In genomic region chr17:44829558-44830358, GRCh38 we compare ENCODE assay signal across 8 cellular contexts. TPM values are rescaled to one million over a fixed set of nuclear protein-coding genes. Genes with fewer than 3 reads are reported as not detected.
DNase-seq lines count a peak whose midpoint lies in the region; ATAC-seq, FAIRE-seq and TF ChIP-seq lines count a peak whose summit lies in the region.

Gene GJC1 (minus strand): TSS chr17:44830287. CDS start chr17:44805817, 24,470 bp downstream.

- H3K27ac Mint-ChIP-seq in activated T-cell treated with anti-CD3 and anti-CD28 coated beads, Interleukin-2, amount 50 U/mL, for 72 hours, result peak within 1 kb of the TSS; percentile 63

- H3K4me1 ChIP-seq in pancreas, result peaks cover 0 to 4% (median 0%) of the 10 kb centered on the region in 3 donors

- in situ Hi-C loops in G401 (cut with HindIII; ENCODE audit: low sequenced_read_pairs), result no loop called here

- DNase-seq in G401 (ENCODE audit: low spot score) (peak; percentile 20), MG63 (peak; percentile 77), head of caudate nucleus (peak in 24 of 42 donors; percentile 4 to 60 (median 22)), pancreas (peak in 2 of 6 donors; percentile 63 to 66), amygdala (lab: John Stamatoyannopoulos, UW) (no peak), GDM1 (lab: John Stamatoyannopoulos, UW) (no peak)
- peak; percentile 34 to 49 for DNase-seq in activated T-cell treated with anti-CD3 and anti-CD28 coated beads, Interleukin-2, amount 50 U/mL, for 72 hours

- intact Hi-C loops in head of caudate nucleus (cut with DNase I), result no loop called here
- intact Hi-C loops in pancreas (cut with DNase I), result no loop called here

- H3K27me3 ChIP-seq in MG63 (no peaks in the 10 kb centered on the region), pancreas (peaks cover 4 to 56% (median 12%) of the 10 kb centered on the region in 4 donors)

- no peaks in the 10 kb centered on the region for H3K9me3 Mint-ChIP-seq in activated T-cell treated with anti-CD3 and anti-CD28 coated beads, Interleukin-2, amount 50 U/mL, for 72 hours

- H3K36me3 Mint-ChIP-seq in activated T-cell treated with anti-CD3 and anti-CD28 coated beads, Interleukin-2, amount 50 U/mL, for 72 hours (ENCODE audit: insufficient read depth in 2 of 2), result peaks cover 0 to 2% of the 10 kb centered on the region in 2 donors

- WGBS in pancreas, 2 donors, result 2% methylated on average over 68 to 120 of the region's 120 CpGs

- peaks cover 47% of the 10 kb centered on the region for H3K27me3 Mint-ChIP-seq in activated T-cell treated with anti-CD3 and anti-CD28 coated beads, Interleukin-2, amount 50 U/mL, for 72 hours (ENCODE audit: low read depth)

- no peak for TF ChIP-seq CTCF in pancreas (IDR thresholded peaks at IDR 0.05)

- peak within 1 kb of the TSS; percentile 81 to 85 for H3K4me3 Mint-ChIP-seq in activated T-cell treated with anti-CD3 and anti-CD28 coated beads, Interleukin-2, amount 50 U/mL, for 72 hours

- H3K36me3 ChIP-seq in MG63 (peaks cover 8% of the 10 kb centered on the region), pancreas (no peaks in the 10 kb centered on the region)

- peaks cover 11% of the 10 kb centered on the region for H3K4me1 Mint-ChIP-seq in activated T-cell treated with anti-CD3 and anti-CD28 coated beads, Interleukin-2, amount 50 U/mL, for 72 hours (ENCODE audit: low read depth)

- FAIRE-seq in pancreas (lab: Jason Lieb, UNC), result no peak

- ATAC-seq in activated T-cell treated with anti-CD3 and anti-CD28 coated beads, Interleukin-2, amount 50 U/mL, for 72 hours (replicated peaks in 1 of 2), result peak; percentile 73 to 77
- ATAC-seq in pancreas (peak in 3 of 4 donors; percentile 11 to 76 (median 50)), GM21423 (IDR thresholded peaks at IDR 0.05; ENCODE audit: unreplicated experiment) (no peak)

- peak within 1 kb of the TSS in 1 of 4 donors; percentile 30 for H3K27ac ChIP-seq in pancreas

- H3K4me3 ChIP-seq in MG63 (peak within 1 kb of the TSS; percentile 80), pancreas (peak within 1 kb of the TSS; percentile 10 to 56 (median 34))

- H3K9me3 ChIP-seq in MG63 (no peaks in the 10 kb centered on the region; the same call in 1 of the 2 replicates), pancreas (no peaks in the 10 kb centered on the region)

RNA-seq across cellular contexts. Expression of gene GJC1, which starts in this region (rescaled TPM):
- 47.4 and 71.0 TPM in 2 replicates for total RNA-seq in G401 (2014; rRNA removed; shearing (Covaris generic))
- total RNA-seq in MG63 (2014; rRNA removed; shearing (Covaris generic); ENCODE audit: low replicate concordance), result 15.4 and 60.0 TPM in 2 replicates
- total RNA-seq in activated T-cell treated with anti-CD3 and anti-CD28 coated beads, Interleukin-2, amount 50 U/mL, for 72 hours, result 1 to 10 TPM; 2.3 to 4.7 TPM
- total RNA-seq in pancreas, result 1 to 10 TPM in 4 of 6 donors, under 1 TPM in 2; 0.58 to 3.1 (median 1.1) TPM
- polyA plus RNA-seq in pancreas, result 1 to 10 TPM in 1 of 2 donors, under 1 TPM in 1; 0.84 to 2.0 TPM

Comparison
In these comparisons a context has a peak if more than half of its experiments do, and no peak if none do; other contexts are left out.
1. DNase-seq: peak in G401 (single experiment), MG63 (single experiment), activated T-cell treated with anti-CD3 and anti-CD28 coated beads, Interleukin-2, amount 50 U/mL, for 72 hours (2 of 2) and head of caudate nucleus (24 of 42); none in amygdala (0 of 56) and GDM1 (single experiment).